ENCODE assay signal across 19 cellular contexts in genomic region chr5:4976918-4977317, GRCh38.
DNase-seq lines count a peak whose midpoint lies in the region; ATAC-seq and TF ChIP-seq lines count a peak whose summit lies in the region.
"Had no signal": no experiment of that assay in that cellular context is flagged by ENCODE, and none has a peak within 500 bp of the region (broad histone marks: within the 10 kb centered on the region; RNA-seq: fewer than 3 reads in every experiment).

No MANE protein-coding gene starts in this region.

- H3K9me3 ChIP-seq in hepatocyte (ENCODE audit: low read depth) (no peaks in the 10 kb centered on the region), testis (no peaks in the 10 kb centered on the region)

- no peaks in the 10 kb centered on the region for H4K20me1 ChIP-seq in hepatocyte (ENCODE audit: insufficient read depth, poor library complexity, severe bottlenecking)

- intact Hi-C loops in testis (cut with DNase I; ENCODE audit: low total_unique reads) = no loop called here

- no peaks in the 10 kb centered on the region for H3K36me3 Mint-ChIP-seq in activated naive CD4-positive, alpha-beta T cell treated with anti-CD3 and anti-CD28 coated beads, Interleukin-2, amount 50 U/mL, for 72 hours

- H3K4me2 ChIP-seq in hepatocyte = peak overlapping the region; percentile 10

- peaks cover 0 to 9% of the 10 kb centered on the region in 2 donors for H3K9me3 Mint-ChIP-seq in activated naive CD4-positive, alpha-beta T cell treated with anti-CD3 and anti-CD28 coated beads, Interleukin-2, amount 50 U/mL, for 72 hours

- DNase-seq in Daoy (ENCODE audit: low read depth) = peak; percentile 42
- peak; percentile 51 for DNase-seq in astrocyte of the cerebellum (ENCODE audit: low read depth)
- DNase-seq in hepatocyte (ENCODE audit: low spot score) = no peak
- no peak for DNase-seq in omental fat pad (ENCODE audit: low spot score)
- DNase-seq in NCI-H2081 treated with DMSO at 0.1 percent for 48 hours (lab: John Stamatoyannopoulos, UW) = no peak
- no peak for DNase-seq in activated naive CD4-positive, alpha-beta T cell treated with anti-CD3 and anti-CD28 coated beads, Interleukin-2, amount 50 U/mL, for 72 hours (ENCODE audit: low spot score in 2 of 2)
- DNase-seq in testis = no peak
- DNase-seq: C1 segment of cervical spinal cord, DND-41, GDM1, GOT3, KBM-7, NCI-H1048, NCI-H1436 treated with DMSO at 0.1 percent for 48 hours, NCI-H510A treated with DMSO at 0.1 percent for 48 hours, Right ventricle myocardium superior had no signal

- WGBS in hepatocyte (ENCODE audit: low lambda C conversion rate, missing lambda C conversion rate) = 83% methylated on average over 1 of the region's 1 CpG
- 80 to 88% methylated on average over 1 of the region's 1 CpG for WGBS in testis, 2 donors

- H3K27me3 ChIP-seq in hepatocyte = no peaks in the 10 kb centered on the region
- H3K27me3 ChIP-seq in testis = no peaks in the 10 kb centered on the region

- H3K36me3 ChIP-seq in hepatocyte (replicated peaks; ENCODE audit: insufficient read depth, low read depth) (no peaks in the 10 kb centered on the region), testis (ENCODE audit: low read depth, missing control alignments) (no peaks in the 10 kb centered on the region)

- in situ Hi-C loops in astrocyte of the cerebellum (cut with HindIII; ENCODE audit: low sequenced_read_pairs) = no loop called here

- H3K4me3 ChIP-seq in astrocyte of the cerebellum (ENCODE audit: low read depth, low read length) (no peak overlapping the region), hepatocyte (no peak overlapping the region), testis (no peak overlapping the region)
- H3K4me3 ChIP-seq: GM12878 had no signal

- peak overlapping the region; percentile 12 for H3K27ac ChIP-seq in hepatocyte
- H3K27ac ChIP-seq in testis = no peak overlapping the region

- no peak overlapping the region for H3K27ac Mint-ChIP-seq in activated naive CD4-positive, alpha-beta T cell treated with anti-CD3 and anti-CD28 coated beads, Interleukin-2, amount 50 U/mL, for 72 hours

- H3K9me2 ChIP-seq in hepatocyte (replicated peaks; ENCODE audit: insufficient read depth) = no peaks in the 10 kb centered on the region

- H2AFZ ChIP-seq in hepatocyte = no peak overlapping the region

- ATAC-seq in omental fat pad (ENCODE audit: low FRiP score) (peak; percentile 63), GM19351 (IDR thresholded peaks at IDR 0.05; ENCODE audit: unreplicated experiment) (no peak)
- ATAC-seq in activated naive CD4-positive, alpha-beta T cell treated with anti-CD3 and anti-CD28 coated beads, Interleukin-2, amount 50 U/mL, for 72 hours = no peak
- ATAC-seq: GM12878, Panc1 had no signal

- no peak for TF ChIP-seq POLR2A in testis (IDR thresholded peaks at IDR 0.05)

- H3K4me1 ChIP-seq in hepatocyte (ENCODE audit: insufficient read depth) = peaks cover 12% of the 10 kb centered on the region
- H3K4me1 ChIP-seq in testis = no peaks in the 10 kb centered on the region

- TF ChIP-seq CTCF in astrocyte of the cerebellum (IDR thresholded peaks at IDR 0.05; ENCODE audit: low read depth, low read length, missing control alignments) (no peak), hepatocyte (IDR thresholded peaks at IDR 0.05; ENCODE audit: poor library complexity) (no peak), omental fat pad (IDR thresholded peaks at IDR 0.05) (no peak), testis (IDR thresholded peaks at IDR 0.05) (no peak)

- no peaks in the 10 kb centered on the region for H3K79me2 ChIP-seq in hepatocyte

Comparison
In these comparisons a context has a peak if more than half of its experiments do, and no peak if none do; other contexts are left out.
1. DNase-seq: peak in Daoy (single experiment) and astrocyte of the cerebellum (single experiment); none in hepatocyte (single experiment), omental fat pad (single experiment), NCI-H2081 treated with DMSO at 0.1 percent for 48 hours (single experiment), activated naive CD4-positive, alpha-beta T cell treated with anti-CD3 and anti-CD28 coated beads, Interleukin-2, amount 50 U/mL, for 72 hours (0 of 2) and testis (single experiment).